In genomic region chr19:3658823-3659745, GRCh38 we compare ENCODE assay signal across 29 cellular contexts. TPM values are rescaled to one million over a fixed set of nuclear protein-coding genes. Genes with fewer than 3 reads are reported as not detected.
"Had no signal": no experiment of that assay in that cellular context is flagged by ENCODE, and none has a peak within 500 bp of the region (broad histone marks: within the 10 kb centered on the region; RNA-seq: fewer than 3 reads in every experiment).

No MANE protein-coding gene starts in this region.

- H3K4me1 ChIP-seq: breast epithelium, colonic mucosa, neural progenitor cell, right atrium auricular region, uterus had no signal

- H3K9ac ChIP-seq: neural progenitor cell had no signal

- H3K27me3 ChIP-seq: breast epithelium, colonic mucosa, gastrocnemius medialis, neural progenitor cell, right atrium auricular region, uterus had no signal

- FAIRE-seq: kidney had no signal

- ATAC-seq: activated naive CD8-positive, alpha-beta T cell treated with anti-CD3 and anti-CD28 coated beads, Interleukin-2, amount 50 U/mL, for 24 hours; left colon; natural killer cell; stimulated activated naive CD8-positive, alpha-beta T cell treated with anti-CD3 and anti-CD28 coated beads, Interleukin-15, Interleukin-2, amounts not matched to agents 100 U/mL and 50 U/mL, for 24 hours; T-helper 17 cell; WTC11 had no signal

- DNase-seq: activated CD4-positive, alpha-beta memory T cell treated with anti-CD3 and anti-CD28 coated beads, Interleukin-2, amount 10 ng/mL, durations not matched to agents 7 days and 5 days; activated CD4-positive, alpha-beta T cell treated with anti-CD3 and anti-CD28 coated beads for 1 hour; activated CD4-positive, alpha-beta T cell treated with anti-CD3 and anti-CD28 coated beads, Interleukin-2, amount 10 ng/mL, durations not matched to agents 7 days and 5 days; activated CD8-positive, alpha-beta memory T cell treated with anti-CD3 and anti-CD28 coated beads, Interleukin-2, amount 50 U/mL, for 48 hours; activated gamma-delta T cell; activated naive CD4-positive, alpha-beta T cell treated with anti-CD3 and anti-CD28 coated beads, Interleukin-2, amount 10 ng/mL, durations not matched to agents 7 days and 5 days; activated naive CD8-positive, alpha-beta T cell treated with anti-CD3 and anti-CD28 coated beads, Interleukin-2, amount 50 U/mL, for 24 hours; activated T-cell treated with anti-CD3 and anti-CD28 coated beads, Interleukin-2, amount 50 U/mL, for 24 hours; colonic mucosa; effector memory CD4-positive, alpha-beta T cell; erythroblast; gastrocnemius medialis; hippocampal formation; immature natural killer cell; kidney; left colon; midbrain; natural killer cell; stimulated activated CD4-positive, alpha-beta T cell treated with anti-CD3 and anti-CD28 coated beads, Interleukin-4, amount 100 ng/mL, for 1 hour; stimulated activated naive CD8-positive, alpha-beta T cell treated with anti-CD3 and anti-CD28 coated beads, Interleukin-15, Interleukin-2, amounts not matched to agents 100 U/mL and 50 U/mL, for 24 hours; T-helper 17 cell; uterus had no signal

- H3K36me3 ChIP-seq: colonic mucosa, neural progenitor cell, uterus had no signal

- H2AFZ ChIP-seq: neural progenitor cell had no signal

- H3K4me3 ChIP-seq: breast epithelium, colonic mucosa, gastrocnemius medialis, neural progenitor cell, right atrium auricular region, thoracic aorta, uterus had no signal

- H3K9me3 ChIP-seq: breast epithelium, colonic mucosa, gastrocnemius medialis, right atrium auricular region, thoracic aorta, uterus had no signal

- H3K27ac ChIP-seq: breast epithelium, colonic mucosa, gastrocnemius medialis, neural progenitor cell, right atrium auricular region, uterus had no signal

- H3K4me2 ChIP-seq: neural progenitor cell had no signal

RNA-seq across cellular contexts. Expression of gene TJP3, which starts 49.1 kb away (rescaled TPM):
- total RNA-seq: pulmonary artery endothelial cell, skeletal muscle tissue had no signal
